ENCODE assay signal across 1 cellular context in genomic region chr22:43109921-43110443, GRCh38.
TF ChIP-seq lines count a peak whose summit lies in the region.

No MANE protein-coding gene starts in this region.

TF ChIP-seq in K562, 482 proteins besides CTCF, POLR2A, EP300 and RAD21:
- peak; percentile 12; the same call in 1 of the 2 replicates for TF ChIP-seq ZBTB7A (IDR thresholded peaks at IDR 0.05; ENCODE audit: borderline replicate concordance, control insufficient read depth, low read depth, low read length)
- no peak for TF ChIP-seq ARID2 (IDR thresholded peaks at IDR 0.05)
- no peak for TF ChIP-seq RFX7 (CRISPR knock-in tag; IDR thresholded peaks at IDR 0.05)
- no peak for TF ChIP-seq ID3 (CRISPR knock-in tag; IDR thresholded peaks at IDR 0.05)
- no peak for TF ChIP-seq ID3 (tag; IDR thresholded peaks at IDR 0.05)
- TF ChIP-seq LEF1 (IDR thresholded peaks at IDR 0.05) = no peak
- TF ChIP-seq MNT (conservative IDR thresholded peaks at IDR 0.05) = 0 out of 4 replicates have a peak, but pooled peaks of 1 of the 2 experiments have one; percentile 23
TF ChIP-seq in K562: peak in this region for 2.
